Comparison of ENCODE assay signal across 29 cellular contexts in the genomic region with DNA sequence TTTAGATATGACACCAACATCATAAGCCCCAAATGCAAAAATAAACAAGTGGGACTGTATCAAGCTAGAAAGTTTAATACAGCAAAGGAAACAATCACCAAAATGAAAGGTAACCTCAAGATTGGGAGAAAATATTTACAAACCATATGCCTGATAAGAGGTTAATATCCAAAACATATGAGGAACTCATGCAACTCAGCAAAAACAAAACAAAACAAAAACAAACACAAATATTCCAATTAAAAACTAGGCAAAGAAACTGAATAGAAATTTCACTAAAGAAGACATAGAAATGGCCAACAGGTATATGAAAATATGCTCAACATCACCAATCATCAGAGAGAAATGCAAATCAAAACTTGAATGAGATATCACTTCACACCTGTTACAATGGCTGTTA.
"Had no signal": no experiment of that assay in that cellular context is flagged by ENCODE, and none has a peak within 500 bp of the region (broad histone marks: within the 10 kb centered on the region; RNA-seq: fewer than 3 reads in every experiment).

No MANE protein-coding gene starts in this region.

- H3K4me3 ChIP-seq: colonic mucosa, coronary artery, dorsolateral prefrontal cortex, esophagus muscularis mucosa, esophagus squamous epithelium, gastrocnemius medialis, gastroesophageal sphincter, heart left ventricle, heart right ventricle had no signal

- FAIRE-seq: colon, endometrium, endothelial cell of umbilical vein, frontal cortex had no signal

- H3K4me3 Mint-ChIP-seq: dendritic cell treated with granulocyte-macrophage colony-stimulating factor and Interleukin-4, amounts not matched to agents 40 ng/mL and 50 ng/mL, for 4 days; effector memory CD8-positive, alpha-beta T cell; endodermal cell had no signal

- H3K4me1 ChIP-seq: colonic mucosa, esophagus muscularis mucosa, gastrocnemius medialis, gastroesophageal sphincter, heart left ventricle, heart right ventricle had no signal

- DNase-seq: colonic mucosa; cortex of kidney; dermis blood vessel endothelial cell; dorsolateral prefrontal cortex; effector CD4-positive, alpha-beta T cell; effector CD8-positive, alpha-beta T cell; effector memory CD4-positive, alpha-beta T cell; effector memory CD8-positive, alpha-beta T cell; endodermal cell; erythroblast; esophagus squamous epithelium; foreskin fibroblast; foreskin keratinocyte; foreskin melanocyte; gastrocnemius medialis; glutamatergic neuron; head of caudate nucleus; heart left ventricle; heart right ventricle had no signal

- H3K27ac Mint-ChIP-seq: dendritic cell treated with granulocyte-macrophage colony-stimulating factor and Interleukin-4, amounts not matched to agents 40 ng/mL and 50 ng/mL, for 4 days; effector memory CD8-positive, alpha-beta T cell; endodermal cell had no signal

- H3K27ac ChIP-seq: colonic mucosa, coronary artery, dorsolateral prefrontal cortex, epithelial cell of prostate, esophagus muscularis mucosa, esophagus squamous epithelium, foreskin keratinocyte, gastrocnemius medialis, gastroesophageal sphincter, heart left ventricle, heart right ventricle had no signal

- H3K9me3 Mint-ChIP-seq: dendritic cell treated with granulocyte-macrophage colony-stimulating factor and Interleukin-4, amounts not matched to agents 40 ng/mL and 50 ng/mL, for 4 days; effector memory CD8-positive, alpha-beta T cell had no signal

- H3K9me3 ChIP-seq: colonic mucosa, esophagus muscularis mucosa, esophagus squamous epithelium, gastrocnemius medialis, gastroesophageal sphincter had no signal

- ATAC-seq: effector memory CD8-positive, alpha-beta T cell; esophagus mucosa; foreskin keratinocyte; gastrocnemius medialis; gastroesophageal sphincter; heart left ventricle; heart right ventricle had no signal

- H3K27me3 ChIP-seq: colonic mucosa, dorsolateral prefrontal cortex, esophagus muscularis mucosa, esophagus squamous epithelium, foreskin keratinocyte, gastrocnemius medialis, gastroesophageal sphincter, heart left ventricle, heart right ventricle had no signal

- H3K36me3 ChIP-seq: colonic mucosa, esophagus muscularis mucosa, esophagus squamous epithelium, gastrocnemius medialis, gastroesophageal sphincter, heart left ventricle, heart right ventricle had no signal
